19 cellular contexts compared by ENCODE assay signal in the genomic region with DNA sequence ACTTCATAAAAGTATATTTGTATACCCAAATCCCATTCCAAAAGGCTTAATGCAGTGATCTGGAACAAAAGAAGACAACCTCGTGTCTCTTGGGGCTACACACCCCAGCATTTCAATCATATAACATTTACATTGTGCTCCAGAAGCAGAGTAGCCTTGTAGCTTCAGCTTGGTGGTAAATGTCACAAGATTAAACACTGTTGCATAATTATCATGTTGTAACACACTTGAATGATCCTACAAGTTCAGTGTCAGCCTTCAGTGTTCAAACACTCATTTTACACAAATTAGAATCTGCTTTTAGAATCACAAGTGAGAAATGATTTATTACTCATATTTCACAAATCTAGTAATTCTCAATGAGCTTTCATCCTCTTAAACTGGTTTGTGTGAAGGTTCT.
"Had no signal": no experiment of that assay in that cellular context is flagged by ENCODE, and none has a peak within 500 bp of the region (broad histone marks: within the 10 kb centered on the region; RNA-seq: fewer than 3 reads in every experiment).

No MANE protein-coding gene starts in this region.

- H3K9me3 ChIP-seq: colonic mucosa, esophagus muscularis mucosa, heart right ventricle, thyroid gland, upper lobe of right lung had no signal

- ATAC-seq: activated CD8-positive, alpha-beta T cell treated with anti-CD3 and anti-CD28 coated beads, Interleukin-2, amount 10 ng/mL, durations not matched to agents 7 days and 5 days; effector memory CD8-positive, alpha-beta T cell; heart right ventricle; natural killer cell; T-cell; upper lobe of right lung had no signal

- H3K27ac ChIP-seq: colonic mucosa, dorsolateral prefrontal cortex, esophagus muscularis mucosa, heart right ventricle, thyroid gland, upper lobe of right lung had no signal

- H3K4me3 ChIP-seq: colonic mucosa, dorsolateral prefrontal cortex, esophagus muscularis mucosa, heart right ventricle, thyroid gland, upper lobe of right lung had no signal

- DNase-seq: activated CD4-positive, alpha-beta T cell treated with anti-CD3 and anti-CD28 coated beads for 1 hour; activated CD4-positive, alpha-beta T cell treated with anti-CD3 and anti-CD28 coated beads, Interleukin-2, amount 50 U/mL, for 1 hour; activated CD8-positive, alpha-beta memory T cell treated with anti-CD3 and anti-CD28 coated beads, Interleukin-2, amount 50 U/mL, for 4 hours; activated CD8-positive, alpha-beta T cell treated with anti-CD3 and anti-CD28 coated beads, Interleukin-2, amount 10 ng/mL, durations not matched to agents 7 days and 5 days; activated naive CD4-positive, alpha-beta T cell treated with Interleukin-2 at 50 U/mL for 16 hours; activated naive CD8-positive, alpha-beta T cell treated with anti-CD3 and anti-CD28 coated beads for 36 hours; activated T-cell treated with anti-CD3 and anti-CD28 coated beads, Interleukin-2, amount 50 U/mL, for 24 hours; colonic mucosa; dorsolateral prefrontal cortex; effector memory CD8-positive, alpha-beta T cell; foreskin fibroblast; heart right ventricle; kidney; natural killer cell; substantia nigra; T-cell; thyroid gland; upper lobe of right lung had no signal

- H3K4me1 ChIP-seq: colonic mucosa, esophagus muscularis mucosa, heart right ventricle, thyroid gland, upper lobe of right lung had no signal

- H3K27me3 ChIP-seq: colonic mucosa, dorsolateral prefrontal cortex, esophagus muscularis mucosa, heart right ventricle, thyroid gland, upper lobe of right lung had no signal

- H3K36me3 ChIP-seq: colonic mucosa, esophagus muscularis mucosa, heart right ventricle, thyroid gland, upper lobe of right lung had no signal
